In the genomic region with DNA sequence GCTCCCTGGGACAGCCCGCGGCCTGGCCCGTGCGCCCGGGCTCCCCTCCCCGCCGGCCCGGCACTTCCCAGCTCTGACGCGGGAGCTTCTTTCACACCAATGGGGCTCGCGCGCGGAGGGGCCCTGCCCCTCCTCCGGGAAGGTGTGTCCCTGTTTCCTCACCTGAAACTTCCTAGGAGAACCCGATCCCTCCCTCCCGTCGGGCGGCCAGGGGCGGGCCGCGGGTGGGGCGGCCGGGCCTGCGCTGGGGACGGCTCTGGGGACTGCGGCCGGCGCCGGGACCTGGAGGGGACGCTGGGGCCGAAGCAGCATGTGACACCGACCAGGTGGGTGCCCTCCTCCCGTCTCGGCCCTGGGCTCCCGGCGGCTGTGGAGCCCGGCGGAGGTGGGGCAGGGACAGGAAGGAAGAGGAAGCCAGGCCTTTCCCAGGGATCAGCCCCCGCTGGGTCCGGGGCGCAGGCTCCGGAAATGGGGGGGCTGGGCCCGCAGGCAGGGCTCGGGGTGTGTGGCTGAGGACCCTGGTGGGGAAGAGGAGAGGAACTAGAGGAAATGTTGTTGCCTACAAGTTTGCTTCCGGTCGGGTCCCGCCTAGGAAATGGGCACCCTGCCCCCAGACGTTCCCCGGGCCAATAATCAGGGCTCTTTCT, we compare ENCODE assay signal across 9 cellular contexts. TPM values are rescaled to one million over a fixed set of nuclear protein-coding genes. Genes with fewer than 3 reads are reported as not detected.
DNase-seq lines count a peak whose midpoint lies in the region; ATAC-seq and TF ChIP-seq lines count a peak whose summit lies in the region.
"Not testable (repeated sequence)": the region's sequence is repeated elsewhere in the genome, so short reads cannot be mapped to it uniquely, and the experiment has no call there.
"Had no signal": no experiment of that assay in that cellular context is flagged by ENCODE, and none has a peak within 500 bp of the region (broad histone marks: within the 10 kb centered on the region; RNA-seq: fewer than 3 reads in every experiment).

A gene (plus strand): TSS at position 227 of the 647 bp plus-strand sequence. CDS start 7,268 bp downstream, outside the sequence.

- H3K4me3 Mint-ChIP-seq in H9 (peak within 1 kb of the TSS; percentile 87 to 91), osteocyte (ENCODE audit: unreplicated experiment) (peak within 1 kb of the TSS; percentile 68)

- not testable (repeated sequence) for H3K56ac ChIP-seq in H9 (ENCODE audit: insufficient read length, low read depth, low read length)

- H4K91ac ChIP-seq in H9 (ENCODE audit: insufficient read length, low read depth, low read length) = not testable (repeated sequence)

- H3K18ac ChIP-seq in H9 (ENCODE audit: insufficient read length, low read depth, low read length) = not testable (repeated sequence)

- H2BK120ac ChIP-seq in H9 (ENCODE audit: low read depth, low read length, poor library complexity, severe bottlenecking) = not testable (repeated sequence)

- H3K4me2 ChIP-seq in H9 (ENCODE audit: insufficient read depth, insufficient read length, low read length); hepatocyte: not testable (repeated sequence)

- TF ChIP-seq CTCF in A673 (conservative IDR thresholded peaks at IDR 0.05; ENCODE audit: low read depth, low read length); H9 (conservative IDR thresholded peaks at IDR 0.05); astrocyte of the spinal cord (IDR thresholded peaks at IDR 0.05; ENCODE audit: low read depth, low read length); hepatocyte (IDR thresholded peaks at IDR 0.05; ENCODE audit: poor library complexity); osteocyte (IDR thresholded peaks at IDR 0.05): not testable (repeated sequence)

- peaks cover 9 to 10% of the 10 kb centered on the region in 2 experiments for H3K4me1 Mint-ChIP-seq in H9
- H3K4me1 Mint-ChIP-seq in osteocyte (ENCODE audit: unreplicated experiment) = not testable (repeated sequence)

- H4K20me1 ChIP-seq in H9 (ENCODE audit: control insufficient read depth, insufficient read depth, insufficient read length); hepatocyte (ENCODE audit: insufficient read depth, poor library complexity, severe bottlenecking): not testable (repeated sequence)

- not testable (repeated sequence) for H3K9me3 Mint-ChIP-seq in H9; osteocyte (ENCODE audit: unreplicated experiment)

- H4K5ac ChIP-seq in H9 (ENCODE audit: insufficient read length, low read depth, low read length) = not testable (repeated sequence)

- H2BK12ac ChIP-seq in H9 (ENCODE audit: insufficient read length, low read depth, low read length) = not testable (repeated sequence)

- not testable (repeated sequence) for H3K23me2 ChIP-seq in H9 (ENCODE audit: insufficient read length, low read depth, low read length, poor library complexity, severe bottlenecking)

- not testable (repeated sequence) for H3K14ac ChIP-seq in H9 (ENCODE audit: insufficient read depth, low read length)

- not testable (repeated sequence) for H3K27me3 Mint-ChIP-seq in H9 (ENCODE audit: low read depth); osteocyte (ENCODE audit: unreplicated experiment)

- WGBS in H9 (ENCODE audit: extremely low coverage, insufficient read length, low lambda C conversion rate) = no CpG with 5 or more reads among the region's 50 CpGs
- WGBS in hepatocyte (ENCODE audit: low lambda C conversion rate, missing lambda C conversion rate) = no CpG with 5 or more reads among the region's 50 CpGs

- H3K79me2 ChIP-seq in H9 (ENCODE audit: insufficient read depth, low read length); hepatocyte: not testable (repeated sequence)

- H3K9me2 ChIP-seq in hepatocyte (replicated peaks; ENCODE audit: insufficient read depth) = not testable (repeated sequence)

- TSS peak; percentile 46 for BruUV-seq in A673 (replicated peaks; lab: Mats Ljungman, UMichigan)

- not testable (repeated sequence) for H3K9me3 ChIP-seq in A673 (ENCODE audit: low read depth, low read length, poor library complexity, severe bottlenecking); H9 (ENCODE audit: control insufficient read depth, low read depth, low read length); hepatocyte (ENCODE audit: low read depth)

- not testable (repeated sequence) for H3K36me3 Mint-ChIP-seq in H9 (ENCODE audit: insufficient read depth in 1 of 3, low read depth in 3 of 3); osteocyte (ENCODE audit: unreplicated experiment)

- POLR2A ChIA-PET in A673 (lab: Charles Lee; ENCODE audit: low non-redundant PET) = not testable (repeated sequence)

- intact Hi-C loops in A673 (cut with micrococcal nuclease; ENCODE audit: unreplicated experiment) = not testable (repeated sequence)

- in situ Hi-C loops in astrocyte of the spinal cord (cut with HindIII; ENCODE audit: low sequenced_read_pairs) = not testable (repeated sequence)

- not testable (repeated sequence) for DNase-seq in A673 (ENCODE audit: low spot score); H9; astrocyte of the spinal cord (ENCODE audit: low read depth, low spot score); hepatocyte (ENCODE audit: low spot score); osteocyte (ENCODE audit: extremely low spot score, unreplicated experiment)

- not testable (repeated sequence) for H3K9ac ChIP-seq in H9 (ENCODE audit: extremely low read depth, insufficient read length, low read length)

- not testable (repeated sequence) for H3K4me1 ChIP-seq in A673 (ENCODE audit: insufficient read depth, low read length, poor library complexity, severe bottlenecking); H9 (ENCODE audit: insufficient read depth, low read length); hepatocyte (ENCODE audit: insufficient read depth)

- CTCF ChIA-PET in A673 (lab: Charles Lee) = not testable (repeated sequence)

- H3K79me1 ChIP-seq in H9 (ENCODE audit: insufficient read depth, low read depth, low read length, poor library complexity, severe bottlenecking) = not testable (repeated sequence)

- H2AFZ ChIP-seq in H9 (ENCODE audit: low read length); hepatocyte: not testable (repeated sequence)

- ATAC-seq in GM19043 (IDR thresholded peaks at IDR 0.05; ENCODE audit: low read depth, unreplicated experiment) (peak; percentile 62), HG03139 (IDR thresholded peaks at IDR 0.05; ENCODE audit: unreplicated experiment) (peak; percentile 67), SK-N-SH treated with all-trans-retinoic acid at 6 μM for 48 hours (peak; percentile 20)

- not testable (repeated sequence) for H3K36me3 ChIP-seq in A673 (ENCODE audit: insufficient read depth, low read length, poor library complexity, severe bottlenecking); hepatocyte (replicated peaks; ENCODE audit: insufficient read depth, low read depth)

- not testable (repeated sequence) for H3K27me3 ChIP-seq in A673 (replicated peaks; ENCODE audit: insufficient read depth, low read depth, low read length, poor library complexity); H9 (ENCODE audit: insufficient read depth, low read length); hepatocyte

- not testable (repeated sequence) for H2AK5ac ChIP-seq in H9 (ENCODE audit: insufficient read length, low read length)

- H3T11ph ChIP-seq in H9 (ENCODE audit: low read length) = not testable (repeated sequence)

- H3K23ac ChIP-seq in H9 (ENCODE audit: insufficient read length, low read depth, low read length) = not testable (repeated sequence)

- H2BK5ac ChIP-seq in H9 (ENCODE audit: insufficient read length, low read length) = not testable (repeated sequence)

- not testable (repeated sequence) for H2BK20ac ChIP-seq in H9 (ENCODE audit: low read depth, low read length, poor library complexity, severe bottlenecking)

- not testable (repeated sequence) for H3K4ac ChIP-seq in H9 (ENCODE audit: low read depth, low read length)

- not testable (repeated sequence) for H4K8ac ChIP-seq in H9 (replicated peaks; ENCODE audit: insufficient read length, low read depth, low read length)

- not testable (repeated sequence) for H3K4me3 ChIP-seq in A673 (ENCODE audit: low read depth, low read length, poor library complexity, severe bottlenecking); hepatocyte
- peak within 1 kb of the TSS; percentile 10 for H3K4me3 ChIP-seq in astrocyte of the spinal cord (ENCODE audit: low read depth, low read length)

- peak within 1 kb of the TSS in 2 of 3 experiments; percentile 86 to 96; a peak in 3 of 7 replicates for H3K27ac Mint-ChIP-seq in H9
- H3K27ac Mint-ChIP-seq in osteocyte (ENCODE audit: unreplicated experiment) = peak within 1 kb of the TSS; percentile 52

- H3K27ac ChIP-seq in A673 (ENCODE audit: low read depth, low read length, poor library complexity, severe bottlenecking); H9 (ENCODE audit: insufficient read length, low read depth, low read length); hepatocyte: not testable (repeated sequence)

- not testable (repeated sequence) for H2BK15ac ChIP-seq in H9 (ENCODE audit: low read depth, low read length)

RNA-seq across cellular contexts. Expression of the gene that starts here (rescaled TPM):
- 9.3 and 9.5 TPM in 2 replicates for total RNA-seq in A673 (2021)
- total RNA-seq in H9 (2021) = 32.3 and 33.9 TPM in 2 replicates
- 16.9 and 24.2 TPM in 2 replicates for total RNA-seq in hepatocyte
- polyA plus RNA-seq in hepatocyte = 22.9 and 23.1 TPM in 2 replicates
- total RNA-seq in osteocyte = 4.1 and 7.4 TPM in 2 replicates
- total RNA-seq: SJCRH30 had no signal
